In the genomic region with DNA sequence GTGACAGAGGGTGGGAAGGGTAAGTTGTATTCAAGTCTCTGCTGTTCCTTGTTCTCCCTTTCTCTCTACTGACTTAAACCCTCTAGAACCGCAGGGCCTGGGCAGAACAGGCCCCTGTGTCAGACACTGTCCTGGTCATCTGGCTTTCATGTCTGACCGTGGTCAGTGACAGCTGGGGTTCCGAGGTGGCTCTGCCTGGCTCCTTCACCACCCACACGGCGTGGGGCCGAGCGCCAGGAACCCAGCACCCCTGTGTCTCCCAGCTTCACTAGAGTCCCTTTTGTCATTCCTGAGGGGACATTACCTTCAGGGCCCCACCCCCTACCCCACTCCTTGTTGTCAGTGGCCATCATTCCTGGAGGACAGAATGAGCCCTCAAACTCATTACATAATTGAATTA, we compare ENCODE assay signal across 21 cellular contexts.
"Had no signal": no experiment of that assay in that cellular context is flagged by ENCODE, and none has a peak within 500 bp of the region (broad histone marks: within the 10 kb centered on the region; RNA-seq: fewer than 3 reads in every experiment).

No MANE protein-coding gene starts in this region.

- H3K4me1 Mint-ChIP-seq: activated B cell treated with CpG ODN at 0.5 μM for 24 hours, mesothelial cell of epicardium had no signal

- H3K27ac Mint-ChIP-seq: activated B cell treated with CpG ODN at 0.5 μM for 24 hours; activated CD4-positive, alpha-beta memory T cell treated with anti-CD3 and anti-CD28 coated beads for 36 hours; activated naive CD4-positive, alpha-beta T cell treated with anti-CD3 and anti-CD28 coated beads, Interleukin-2, amount 50 U/mL, for 72 hours; activated T-cell treated with anti-CD3 and anti-CD28 coated beads, Interleukin-2, amount 50 U/mL, for 72 hours; dendritic cell treated with granulocyte-macrophage colony-stimulating factor and Interleukin-4, amounts not matched to agents 40 ng/mL and 50 ng/mL, for 4 days; effector memory CD8-positive, alpha-beta T cell; mesothelial cell of epicardium; natural killer cell treated with Interleukin-12 subunit alpha and Interleukin-12 subunit beta and Interleukin-15 and Interleukin-18, amount 100 ng/mL, for 72 hours had no signal

- H3K9me3 ChIP-seq: adrenal gland, breast epithelium, SK-N-SH, tibial nerve had no signal

- H3K4me3 ChIP-seq: adrenal gland, breast epithelium, lung, tibial nerve had no signal

- H3K4me2 ChIP-seq: SK-N-SH had no signal

- H3K27me3 Mint-ChIP-seq: dendritic cell treated with granulocyte-macrophage colony-stimulating factor and Interleukin-4, amounts not matched to agents 40 ng/mL and 50 ng/mL, for 4 days; natural killer cell treated with Interleukin-12 subunit alpha and Interleukin-12 subunit beta and Interleukin-15 and Interleukin-18, amount 100 ng/mL, for 72 hours had no signal

- DNase-seq: activated B cell treated with CpG ODN at 0.5 μM for 24 hours; activated CD4-positive, alpha-beta memory T cell treated with anti-CD3 and anti-CD28 coated beads for 36 hours; activated CD4-positive, alpha-beta T cell treated with anti-CD3 and anti-CD28 coated beads for 4 hours; activated gamma-delta T cell treated with Interleukin-2 at 50 U/mL for 16 hours; activated T-cell treated with anti-CD3 and anti-CD28 coated beads, Interleukin-2, amount 50 U/mL, for 72 hours; cerebellar nuclear complex; effector memory CD8-positive, alpha-beta T cell; left cardiac atrium; retina; SK-N-SH; stimulated activated CD4-positive, alpha-beta T cell treated with anti-CD3 and anti-CD28 coated beads, Interleukin-12 subunit alpha, Interleukin-12 subunit beta, amount 100 ng/mL, for 4 hours; stimulated activated CD4-positive, alpha-beta T cell treated with anti-CD3 and anti-CD28 coated beads, Interleukin-1b, Interleukin-23, amount 100 ng/mL, for 48 hours; stimulated activated naive CD8-positive, alpha-beta T cell treated with anti-CD3 and anti-CD28 coated beads, Interleukin-15, Interleukin-2, amounts not matched to agents 100 U/mL and 50 U/mL, for 24 hours had no signal

- H3K27me3 ChIP-seq: adrenal gland, tibial nerve had no signal

- H3K36me3 ChIP-seq: adrenal gland, breast epithelium had no signal

- H3K36me3 Mint-ChIP-seq: activated CD4-positive, alpha-beta memory T cell treated with anti-CD3 and anti-CD28 coated beads for 36 hours; activated naive CD4-positive, alpha-beta T cell treated with anti-CD3 and anti-CD28 coated beads, Interleukin-2, amount 50 U/mL, for 72 hours; mesothelial cell of epicardium; natural killer cell treated with Interleukin-12 subunit alpha and Interleukin-12 subunit beta and Interleukin-15 and Interleukin-18, amount 100 ng/mL, for 72 hours had no signal

- H3K27ac ChIP-seq: adrenal gland, breast epithelium, tibial nerve had no signal

- H3K9me3 Mint-ChIP-seq: activated B cell treated with CpG ODN at 0.5 μM for 24 hours; activated CD4-positive, alpha-beta memory T cell treated with anti-CD3 and anti-CD28 coated beads for 36 hours; activated T-cell treated with anti-CD3 and anti-CD28 coated beads, Interleukin-2, amount 50 U/mL, for 72 hours; effector memory CD8-positive, alpha-beta T cell; natural killer cell treated with Interleukin-12 subunit alpha and Interleukin-12 subunit beta and Interleukin-15 and Interleukin-18, amount 100 ng/mL, for 72 hours had no signal

- H3K4me3 Mint-ChIP-seq: activated B cell treated with CpG ODN at 0.5 μM for 24 hours; activated CD4-positive, alpha-beta memory T cell treated with anti-CD3 and anti-CD28 coated beads for 36 hours; activated T-cell treated with anti-CD3 and anti-CD28 coated beads, Interleukin-2, amount 50 U/mL, for 72 hours; dendritic cell treated with granulocyte-macrophage colony-stimulating factor and Interleukin-4, amounts not matched to agents 40 ng/mL and 50 ng/mL, for 4 days; effector memory CD8-positive, alpha-beta T cell; mesothelial cell of epicardium; natural killer cell treated with Interleukin-12 subunit alpha and Interleukin-12 subunit beta and Interleukin-15 and Interleukin-18, amount 100 ng/mL, for 72 hours had no signal

- H3K9me2 ChIP-seq: SK-N-SH had no signal

- H3K4me1 ChIP-seq: adrenal gland, breast epithelium, tibial nerve had no signal

- ATAC-seq: activated naive CD4-positive, alpha-beta T cell treated with anti-CD3 and anti-CD28 coated beads, Interleukin-2, amount 50 U/mL, for 72 hours; activated T-cell treated with anti-CD3 and anti-CD28 coated beads, Interleukin-2, amount 50 U/mL, for 72 hours; effector memory CD8-positive, alpha-beta T cell; left cardiac atrium; natural killer cell treated with Interleukin-12 subunit alpha and Interleukin-12 subunit beta and Interleukin-15 and Interleukin-18, amount 100 ng/mL, for 72 hours; stimulated activated naive CD8-positive, alpha-beta T cell treated with anti-CD3 and anti-CD28 coated beads, Interleukin-15, Interleukin-2, amounts not matched to agents 100 U/mL and 50 U/mL, for 24 hours had no signal
